In the genomic region with DNA sequence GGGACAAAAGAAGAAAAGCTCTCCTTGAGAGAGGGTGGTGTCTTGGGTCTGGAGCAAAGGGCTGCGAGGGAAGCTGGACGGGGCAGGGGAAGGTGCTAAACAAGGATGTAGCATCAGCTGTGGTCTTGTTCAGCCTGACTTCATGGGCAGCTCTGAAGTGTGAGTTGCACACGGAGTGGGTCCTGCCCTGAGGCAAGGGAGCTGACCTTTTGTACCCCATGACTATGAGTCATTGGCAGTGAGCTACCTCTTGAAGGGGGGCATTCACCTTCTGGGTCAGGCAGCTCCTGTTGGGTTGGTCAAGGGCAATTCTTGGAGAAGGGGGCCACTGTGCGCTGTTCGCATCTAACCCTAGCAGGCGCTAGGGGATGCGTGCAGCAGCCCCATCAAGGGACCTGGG, we compare ENCODE assay signal across 19 cellular contexts.
A peak's percentile ranks its signal among the peaks of the same experiment; 100 is the strongest.
DNase-seq lines count a peak whose midpoint lies in the region; ATAC-seq, FAIRE-seq and TF ChIP-seq lines count a peak whose summit lies in the region.
"Had no signal": no experiment of that assay in that cellular context is flagged by ENCODE, and none has a peak within 500 bp of the region (broad histone marks: within the 10 kb centered on the region; RNA-seq: fewer than 3 reads in every experiment).

No MANE protein-coding gene starts in this region.

- no peaks in the 10 kb centered on the region for H3K79me1 ChIP-seq in mesenchymal stem cell (replicated peaks; ENCODE audit: low read length, poor library complexity, severe bottlenecking)

- no peak overlapping the region for H2BK5ac ChIP-seq in mesenchymal stem cell (ENCODE audit: low read depth, low read length, poor library complexity, severe bottlenecking)

- H3K4me1 Mint-ChIP-seq in stimulated activated naive CD8-positive, alpha-beta T cell treated with anti-CD3 and anti-CD28 coated beads, Interleukin-15, amount 100 ng/mL, for 72 hours, result peaks cover 11% of the 10 kb centered on the region

- peaks cover 5% of the 10 kb centered on the region for H3K4me1 ChIP-seq in mesenchymal stem cell (ENCODE audit: control insufficient read depth, insufficient read depth, low read depth, low read length)
- peaks cover 3% of the 10 kb centered on the region; the same call in 1 of the 2 replicates for H3K4me1 ChIP-seq in SJCRH30
- H3K4me1 ChIP-seq: HAP-1 had no signal

- no peak for TF ChIP-seq CTCF in GM13976 (IDR thresholded peaks at IDR 0.05; ENCODE audit: borderline replicate concordance, control extremely low read depth, extremely low read depth, insufficient read depth, missing control alignments)

- H3K36me3 ChIP-seq in mesenchymal stem cell (ENCODE audit: control insufficient read depth in 1 of 2, insufficient read depth in 2 of 2, low read depth in 1 of 2, low read length in 2 of 2) (no peaks in the 10 kb centered on the region), SJCRH30 (no peaks in the 10 kb centered on the region)
- H3K36me3 ChIP-seq: HAP-1 had no signal

- in situ Hi-C loops in GM13976 (cut with MboI; ENCODE audit: low sequenced_read_pairs, unreplicated experiment), result loop anchor here (25.0 kb wide), 1 partner anchor 946 kb away; no protein-coding TSS in a partner anchor

- no peak overlapping the region for H4K8ac ChIP-seq in mesenchymal stem cell (ENCODE audit: low read length)

- H3K4me3 Mint-ChIP-seq in stimulated activated naive CD8-positive, alpha-beta T cell treated with anti-CD3 and anti-CD28 coated beads, Interleukin-15, amount 100 ng/mL, for 72 hours, result no peak overlapping the region
- H3K4me3 Mint-ChIP-seq: CD4-positive, alpha-beta T cell had no signal

- no peak overlapping the region for H3K9ac ChIP-seq in mesenchymal stem cell (ENCODE audit: low read length)

- no peaks in the 10 kb centered on the region for H3K9me3 ChIP-seq in mesenchymal stem cell (ENCODE audit: control insufficient read depth, low read length)
- no peaks in the 10 kb centered on the region for H3K9me3 ChIP-seq in SJCRH30 (replicated peaks)
- H3K9me3 ChIP-seq: HAP-1 had no signal

- no peak overlapping the region for H2BK120ac ChIP-seq in mesenchymal stem cell (ENCODE audit: low read depth, low read length)

- H4K91ac ChIP-seq in mesenchymal stem cell (ENCODE audit: low read length), result no peak overlapping the region

- no peak for ATAC-seq in GM18907 (IDR thresholded peaks at IDR 0.05; ENCODE audit: unreplicated experiment)
- no peak for ATAC-seq in stimulated activated naive CD8-positive, alpha-beta T cell treated with anti-CD3 and anti-CD28 coated beads, Interleukin-15, amount 100 ng/mL, for 72 hours
- ATAC-seq: SK-N-SH treated with all-trans-retinoic acid at 6 μM for 48 hours had no signal

- H3K27ac Mint-ChIP-seq in stimulated activated naive CD8-positive, alpha-beta T cell treated with anti-CD3 and anti-CD28 coated beads, Interleukin-15, amount 100 ng/mL, for 72 hours, result no peak overlapping the region
- H3K27ac Mint-ChIP-seq: CD4-positive, alpha-beta T cell had no signal

- H2AK5ac ChIP-seq in mesenchymal stem cell (ENCODE audit: low read length, severe bottlenecking), result no peak overlapping the region

- H3K27ac ChIP-seq in mesenchymal stem cell (ENCODE audit: low read length, poor library complexity, severe bottlenecking) (no peak overlapping the region), SJCRH30 (no peak overlapping the region)
- H3K27ac ChIP-seq: HL-60 had no signal

- no peak overlapping the region for H3K14ac ChIP-seq in mesenchymal stem cell (ENCODE audit: low read length in 2 of 2)

- H2BK12ac ChIP-seq in mesenchymal stem cell (ENCODE audit: low read length in 2 of 2), result no peak overlapping the region

- H3K23ac ChIP-seq in mesenchymal stem cell (ENCODE audit: low read length in 2 of 2), result no peak overlapping the region

- H2AFZ ChIP-seq in mesenchymal stem cell (ENCODE audit: low read depth, low read length), result no peak overlapping the region

- H3K9me3 Mint-ChIP-seq in stimulated activated naive CD8-positive, alpha-beta T cell treated with anti-CD3 and anti-CD28 coated beads, Interleukin-15, amount 100 ng/mL, for 72 hours, result no peaks in the 10 kb centered on the region
- H3K9me3 Mint-ChIP-seq: CD4-positive, alpha-beta T cell had no signal

- peak; percentile 15 for DNase-seq in COLO829 (ENCODE audit: low spot score)
- DNase-seq in HTR-8/SVneo (ENCODE audit: insufficient read length, low spot score), result no peak
- peak; percentile 52 for DNase-seq in T1000 (lab: John Stamatoyannopoulos, UW)
- DNase-seq in mesenchymal stem cell, result peak; percentile 16
- DNase-seq in SJCRH30, result no peak
- DNase-seq in GM13976 (ENCODE audit: low spot score), result no peak
- no peak for DNase-seq in stimulated activated naive CD8-positive, alpha-beta T cell treated with anti-CD3 and anti-CD28 coated beads, Interleukin-15, amount 100 ng/mL, for 72 hours
- DNase-seq: CD4-positive, alpha-beta T cell; Kasumi-1; NCI-H1105; NCI-H748 treated with DMSO at 0.1 percent for 48 hours; NK-92 treated with Interleukin-12 subunit alpha and Interleukin-12 subunit beta, amount 100 ng/mL, for 24 hours; SHP77 had no signal

- H2BK15ac ChIP-seq in mesenchymal stem cell (ENCODE audit: low read depth, poor library complexity, severe bottlenecking), result no peak overlapping the region

- peaks cover 14% of the 10 kb centered on the region for H3K27me3 Mint-ChIP-seq in stimulated activated naive CD8-positive, alpha-beta T cell treated with anti-CD3 and anti-CD28 coated beads, Interleukin-15, amount 100 ng/mL, for 72 hours
- H3K27me3 Mint-ChIP-seq: CD4-positive, alpha-beta T cell had no signal

- no peak overlapping the region for H3K4me3 ChIP-seq in mesenchymal stem cell (ENCODE audit: insufficient read depth in 1 of 2, low read depth in 1 of 2, low read length in 2 of 2)
- H3K4me3 ChIP-seq in SJCRH30, result no peak overlapping the region
- H3K4me3 ChIP-seq: HAP-1 had no signal

- H3K4ac ChIP-seq in mesenchymal stem cell (ENCODE audit: low read depth in 1 of 2, low read length in 2 of 2), result no peak overlapping the region

- H3K27me3 ChIP-seq in mesenchymal stem cell (ENCODE audit: control insufficient read depth in 1 of 2, insufficient read depth in 1 of 2, low read length in 2 of 2) (no peaks in the 10 kb centered on the region), SJCRH30 (no peaks in the 10 kb centered on the region)

- 83% methylated on average over 7 of the region's 7 CpGs for WGBS in mesenchymal stem cell

- H3K4me2 ChIP-seq in mesenchymal stem cell (ENCODE audit: low read length, poor library complexity, severe bottlenecking), result no peak overlapping the region

- no peak overlapping the region for H3K18ac ChIP-seq in mesenchymal stem cell (ENCODE audit: low read depth in 1 of 2, low read length in 2 of 2)

- peak; percentile 64 for FAIRE-seq in HTR-8/SVneo (lab: Jason Lieb, UNC)
- FAIRE-seq: A204.1, RCC 7860 had no signal

Comparison
In these comparisons a context has a peak if more than half of its experiments do, and no peak if none do; other contexts are left out.
1. DNase-seq: peak in COLO829 (single experiment), T1000 (single experiment) and mesenchymal stem cell (single experiment); none in HTR-8/SVneo (single experiment), SJCRH30 (0 of 2), GM13976 (single experiment) and stimulated activated naive CD8-positive, alpha-beta T cell treated with anti-CD3 and anti-CD28 coated beads, Interleukin-15, amount 100 ng/mL, for 72 hours (0 of 2).